ENCODE assay signal across 8 cellular contexts in genomic region chr9:27125030-27125429, GRCh38. TPM values are rescaled to one million over a fixed set of nuclear protein-coding genes. Genes with fewer than 3 reads are reported as not detected.
DNase-seq lines count a peak whose midpoint lies in the region; ATAC-seq and TF ChIP-seq lines count a peak whose summit lies in the region.

No MANE protein-coding gene starts in this region.

- peaks cover 0 to 7% (median 2%) of the 10 kb centered on the region in 6 donors for H3K4me1 ChIP-seq in spleen

- TF ChIP-seq POLR2A in spleen (IDR thresholded peaks at IDR 0.05) = no peak

- DNase-seq in AG10803 (ENCODE audit: low read depth) = peak; percentile 95
- DNase-seq in NCI-H2196 (lab: John Stamatoyannopoulos, UW; ENCODE audit: unreplicated experiment) = peak; percentile 69
- no peak for DNase-seq in nephron progenitor cell
- no peak for DNase-seq in spleen
- DNase-seq in Kasumi-1 (lab: John Stamatoyannopoulos, UW) = no peak
- no peak for DNase-seq in SK-N-DZ (ENCODE audit: low spot score)

- H3K9me3 Mint-ChIP-seq in nephron progenitor cell = no peaks in the 10 kb centered on the region

- H3K4me3 ChIP-seq in AG10803 (ENCODE audit: low read length) (no peak overlapping the region), spleen (no peak overlapping the region)

- H3K36me3 Mint-ChIP-seq in nephron progenitor cell (ENCODE audit: low read depth) = no peaks in the 10 kb centered on the region

- no peak overlapping the region for H3K27ac ChIP-seq in spleen

- no peaks in the 10 kb centered on the region for H3K36me3 ChIP-seq in spleen

- H3K9me3 ChIP-seq in spleen = no peaks in the 10 kb centered on the region

- no peak overlapping the region for H3K4me3 Mint-ChIP-seq in nephron progenitor cell

- no peaks in the 10 kb centered on the region for H3K27me3 Mint-ChIP-seq in nephron progenitor cell (ENCODE audit: low read depth, poor library complexity)

- ATAC-seq in esophagus mucosa (peak; percentile 99), HG03520 (IDR thresholded peaks at IDR 0.05; ENCODE audit: unreplicated experiment) (no peak)

- TF ChIP-seq CTCF in AG10803 (conservative IDR thresholded peaks at IDR 0.05; ENCODE audit: low read length) (no peak), nephron progenitor cell (IDR thresholded peaks at IDR 0.05) (no peak), spleen (IDR thresholded peaks at IDR 0.05 in 8 of 11, conservative IDR thresholded peaks at IDR 0.05 in 3 of 11) (no peak)

- peaks cover 5% of the 10 kb centered on the region for H3K4me1 Mint-ChIP-seq in nephron progenitor cell

- no peaks in the 10 kb centered on the region for H3K27me3 ChIP-seq in spleen (replicated peaks in 1 of 7)

- H3K27ac Mint-ChIP-seq in nephron progenitor cell = peak overlapping the region; percentile 34

- intact Hi-C loops in spleen (cut with DNase I; ENCODE audit: low total_unique reads) = no loop called here

- 61 to 82% (median 76%) methylated on average over 4 of the region's 4 CpGs for WGBS in spleen, 5 donors

RNA-seq across cellular contexts. Expression of gene TEK, which starts 16.0 kb away (rescaled TPM):
- 1.9 TPM for total RNA-seq in esophagus mucosa
- 10 to 100 TPM; 27.0 to 58.7 (median 53.1) TPM for total RNA-seq in spleen
- 1 to 10 TPM; 2.6 to 5.7 (median 2.8) TPM for polyA plus RNA-seq in spleen
- not detected in 2 replicates for polyA plus RNA-seq in SK-N-DZ (2014; cell fraction: cytosol; rRNA removed)
- not detected in 2 replicates for polyA plus RNA-seq in SK-N-DZ (2014; cell fraction: nucleus; rRNA removed)

Comparison
In these comparisons a context has a peak if more than half of its experiments do, and no peak if none do; other contexts are left out.
1. DNase-seq: peak in AG10803 (single experiment) and NCI-H2196 (single experiment); none in nephron progenitor cell (single experiment), spleen (single experiment), Kasumi-1 (0 of 2) and SK-N-DZ (single experiment).